In the genomic region with DNA sequence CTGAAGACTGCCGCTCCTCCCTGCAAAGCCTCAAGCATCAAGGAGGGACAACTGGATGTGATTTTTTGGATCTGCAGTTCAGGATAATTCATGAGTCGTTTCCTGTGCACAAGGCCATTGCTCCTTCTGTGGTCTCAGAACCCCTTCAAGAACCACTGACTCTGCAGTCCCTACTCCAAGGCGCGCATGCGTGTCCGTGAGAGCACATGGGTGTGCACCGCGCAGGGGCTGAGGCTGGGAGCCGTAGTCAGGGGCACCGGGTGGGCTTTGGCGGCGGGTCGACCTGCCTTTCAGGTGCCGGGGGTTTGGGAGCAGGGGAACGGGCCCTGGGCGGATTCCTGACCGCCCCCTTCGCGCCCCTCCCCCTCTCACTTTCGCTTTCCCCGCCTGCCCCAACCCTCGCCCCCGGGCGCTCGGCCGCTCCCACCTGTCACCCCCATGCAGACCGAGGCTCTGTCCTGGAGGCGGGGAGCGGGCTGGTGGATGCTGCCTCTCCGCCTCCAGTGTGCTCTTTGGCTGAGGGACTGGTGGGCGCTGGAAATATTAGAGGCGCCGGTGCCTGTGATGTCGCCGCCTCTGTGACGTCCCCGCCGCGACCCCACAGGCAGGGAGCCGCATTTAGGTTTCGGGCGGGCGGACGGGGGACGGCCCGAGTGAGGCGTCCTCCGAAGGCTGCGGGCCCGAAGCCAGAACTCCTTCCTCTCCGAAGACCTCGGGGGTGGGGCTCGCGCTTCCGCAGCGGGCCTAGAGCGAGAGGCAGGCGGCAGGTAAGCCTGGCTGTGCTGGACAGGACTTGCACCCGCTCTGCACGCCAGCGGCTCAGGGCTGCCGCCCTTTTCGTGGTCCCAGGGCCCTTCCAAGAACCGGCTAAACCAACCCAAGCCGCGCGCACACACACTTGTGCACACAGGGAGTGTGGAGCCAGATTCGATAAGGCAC, we compare ENCODE assay signal across 1 cellular context.
A peak's percentile ranks its signal among the peaks of the same experiment; 100 is the strongest.
TF ChIP-seq lines count a peak whose summit lies in the region.

A gene with protein sequence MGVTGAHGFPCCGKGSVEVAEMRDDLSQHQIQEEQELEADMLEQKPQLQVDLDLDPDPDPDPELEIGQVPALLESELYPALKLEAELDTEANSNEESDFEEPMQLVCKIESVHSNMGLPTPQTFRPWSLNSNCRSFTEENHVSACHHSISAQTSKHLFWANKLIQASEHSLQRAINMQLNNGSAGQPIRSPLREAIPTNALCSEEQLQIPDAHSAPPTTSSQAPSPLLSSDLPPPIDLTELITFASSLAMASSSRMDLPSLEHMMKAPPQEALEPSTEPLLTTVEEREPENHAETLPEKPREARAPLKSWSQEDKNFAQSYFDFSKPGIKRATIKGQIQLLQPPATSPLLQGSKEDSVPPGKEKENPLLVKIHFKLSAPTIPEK (minus strand): TSS at position 518 of the 939 bp plus-strand sequence. CDS start 78 bp downstream, at position 440.

TF ChIP-seq in K562, 482 proteins besides CTCF, POLR2A, EP300 and RAD21 (continued from another document):
- TF ChIP-seq, protein P1, sequence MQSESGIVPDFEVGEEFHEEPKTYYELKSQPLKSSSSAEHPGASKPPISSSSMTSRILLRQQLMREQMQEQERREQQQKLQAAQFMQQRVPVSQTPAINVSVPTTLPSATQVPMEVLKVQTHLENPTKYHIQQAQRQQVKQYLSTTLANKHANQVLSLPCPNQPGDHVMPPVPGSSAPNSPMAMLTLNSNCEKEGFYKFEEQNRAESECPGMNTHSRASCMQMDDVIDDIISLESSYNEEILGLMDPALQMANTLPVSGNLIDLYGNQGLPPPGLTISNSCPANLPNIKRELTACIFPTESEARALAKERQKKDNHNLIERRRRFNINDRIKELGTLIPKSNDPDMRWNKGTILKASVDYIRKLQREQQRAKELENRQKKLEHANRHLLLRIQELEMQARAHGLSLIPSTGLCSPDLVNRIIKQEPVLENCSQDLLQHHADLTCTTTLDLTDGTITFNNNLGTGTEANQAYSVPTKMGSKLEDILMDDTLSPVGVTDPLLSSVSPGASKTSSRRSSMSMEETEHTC (IDR thresholded peaks at IDR 0.05): no peak
- TF ChIP-seq, protein P2, sequence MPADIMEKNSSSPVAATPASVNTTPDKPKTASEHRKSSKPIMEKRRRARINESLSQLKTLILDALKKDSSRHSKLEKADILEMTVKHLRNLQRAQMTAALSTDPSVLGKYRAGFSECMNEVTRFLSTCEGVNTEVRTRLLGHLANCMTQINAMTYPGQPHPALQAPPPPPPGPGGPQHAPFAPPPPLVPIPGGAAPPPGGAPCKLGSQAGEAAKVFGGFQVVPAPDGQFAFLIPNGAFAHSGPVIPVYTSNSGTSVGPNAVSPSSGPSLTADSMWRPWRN (IDR thresholded peaks at IDR 0.05; ENCODE audit: low read depth): no peak
- peak; percentile 47 for TF ChIP-seq RBM22 (IDR thresholded peaks at IDR 0.05; ENCODE audit: low read depth, low read length, poor library complexity, severe bottlenecking)
- TF ChIP-seq RBM14 (IDR thresholded peaks at IDR 0.05; ENCODE audit: borderline replicate concordance, insufficient read depth, low read depth, low read length): 0 out of 2 replicates have a peak, but pooled peaks have one; percentile 26
- no peak for TF ChIP-seq SLC30A9 (CRISPR knock-in tag; IDR thresholded peaks at IDR 0.05)
- peak; percentile 35; the same call in 1 of the 2 replicates for TF ChIP-seq RBFOX2 (IDR thresholded peaks at IDR 0.05; ENCODE audit: low read depth, low read length)
- TF ChIP-seq JUN (IDR thresholded peaks at IDR 0.05; ENCODE audit: borderline replicate concordance, low read depth, low read length): no peak
- no peak for TF ChIP-seq JUN (CRISPR knock-in tag; IDR thresholded peaks at IDR 0.05; ENCODE audit: borderline replicate concordance)
- TF ChIP-seq CBFA2T3 (IDR thresholded peaks at IDR 0.05): 0 out of 2 replicates have a peak, but pooled peaks have one; percentile 5
- no peak for TF ChIP-seq POLR2AphosphoS5 (IDR thresholded peaks at IDR 0.05; ENCODE audit: control insufficient read depth, insufficient read depth, low read depth, low read length)
